In genomic region chr9:20972684-20973083, GRCh38 we compare ENCODE assay signal across 26 cellular contexts.
"Had no signal": no experiment of that assay in that cellular context is flagged by ENCODE, and none has a peak within 500 bp of the region (broad histone marks: within the 10 kb centered on the region; RNA-seq: fewer than 3 reads in every experiment).

No MANE protein-coding gene starts in this region.

- ATAC-seq: heart right ventricle; left cardiac atrium; left lung; mucosa of descending colon; natural killer cell treated with Interleukin-12 subunit alpha and Interleukin-12 subunit beta and Interleukin-15 and Interleukin-18, amount 100 ng/mL, for 72 hours; sciatic nerve; stimulated activated effector memory CD8-positive, alpha-beta T cell treated with anti-CD3 and anti-CD28 coated beads, Interleukin-12 subunit alpha, Interleukin-12 subunit beta, amount 100 ng/mL, for 72 hours had no signal

- H3K4me2 ChIP-seq: smooth muscle cell had no signal

- H2AFZ ChIP-seq: parathyroid adenoma had no signal

- H3K9me3 ChIP-seq: esophagus muscularis mucosa, mucosa of descending colon, stomach, thyroid gland had no signal

- H3K27me3 ChIP-seq: esophagus muscularis mucosa, heart right ventricle, left lung, stomach, thyroid gland had no signal

- H3K79me2 ChIP-seq: parathyroid adenoma had no signal

- FAIRE-seq: endothelial cell of umbilical vein, islet of Langerhans had no signal

- H3K4me1 ChIP-seq: esophagus muscularis mucosa, heart right ventricle, left lung, parathyroid adenoma, stomach, thyroid gland had no signal

- DNase-seq: dermis blood vessel endothelial cell; effector memory CD4-positive, alpha-beta T cell; foreskin melanocyte; glutamatergic neuron; heart right ventricle; hippocampal formation; left cardiac atrium; left lung; mesenchymal stem cell; mucosa of descending colon; naive B cell; stimulated activated CD4-positive, alpha-beta T cell treated with anti-CD3 and anti-CD28 coated beads, Interleukin-2, amount 100 ng/mL, for 24 hours; stimulated activated CD4-positive, alpha-beta T cell treated with anti-CD3 and anti-CD28 coated beads, Interleukin-4, amount 100 ng/mL, for 24 hours; stimulated activated naive CD4-positive, alpha-beta T cell treated with Interleukin-2 at 50 U/mL for 16 hours; stomach; thyroid gland; trophoblast cell had no signal

- H3K4me3 ChIP-seq: coronary artery, esophagus muscularis mucosa, heart right ventricle, left lung, mucosa of descending colon, smooth muscle cell, stomach, thyroid gland had no signal

- H3K27ac ChIP-seq: coronary artery, esophagus muscularis mucosa, heart right ventricle, parathyroid adenoma, thyroid gland had no signal

- H3K9ac ChIP-seq: parathyroid adenoma had no signal
